ENCODE assay signal across 1 cellular context in genomic region chr2:230905448-230906430, GRCh38.
TF ChIP-seq lines count a peak whose summit lies in the region.

No MANE protein-coding gene starts in this region.

TF ChIP-seq in HepG2, 621 proteins besides CTCF, POLR2A, EP300 and RAD21 (continued from another document):
- TF ChIP-seq TEAD2 (CRISPR knock-in tag; IDR thresholded peaks at IDR 0.05), result no peak
- TF ChIP-seq ARHGAP35 (CRISPR knock-in tag; IDR thresholded peaks at IDR 0.05; ENCODE audit: borderline replicate concordance), result no peak
- no peak for TF ChIP-seq ZNF607 (CRISPR knock-in tag; IDR thresholded peaks at IDR 0.05; ENCODE audit: borderline replicate concordance)
- no peak for TF ChIP-seq CHD2 (IDR thresholded peaks at IDR 0.05; ENCODE audit: low read depth, low read length)
- no peak for TF ChIP-seq SCMH1 (CRISPR knock-in tag; IDR thresholded peaks at IDR 0.05; ENCODE audit: borderline replicate concordance)
